In genomic region chr7:16905300-16906044, GRCh38 we compare ENCODE assay signal across 16 cellular contexts. TPM values are rescaled to one million over a fixed set of nuclear protein-coding genes. Genes with fewer than 3 reads are reported as not detected.
DNase-seq lines count a peak whose midpoint lies in the region; ATAC-seq and TF ChIP-seq lines count a peak whose summit lies in the region.
"Had no signal": no experiment of that assay in that cellular context is flagged by ENCODE, and none has a peak within 500 bp of the region (broad histone marks: within the 10 kb centered on the region; RNA-seq: fewer than 3 reads in every experiment).

No MANE protein-coding gene starts in this region.

- no peaks in the 10 kb centered on the region for H3K9me3 Mint-ChIP-seq in natural killer cell treated with Interleukin-12 subunit alpha and Interleukin-12 subunit beta and Interleukin-15 and Interleukin-18, amount 100 ng/mL, for 72 hours

- H3K4me1 ChIP-seq in iPS-20b (ENCODE audit: insufficient read depth, low read length) (peaks cover 16% of the 10 kb centered on the region; the same call in 1 of the 2 replicates), upper lobe of left lung (peaks cover 0 to 6% (median 2%) of the 10 kb centered on the region in 4 donors)

- H3K4me3 ChIP-seq in iPS-20b (ENCODE audit: low read length) (peak overlapping the region; percentile 40), upper lobe of left lung (no peak overlapping the region)

- H3K4me1 Mint-ChIP-seq in natural killer cell treated with Interleukin-12 subunit alpha and Interleukin-12 subunit beta and Interleukin-15 and Interleukin-18, amount 100 ng/mL, for 72 hours (ENCODE audit: low read depth in 2 of 2) = no peaks in the 10 kb centered on the region

- 56 to 59% methylated on average over 5 of the region's 5 CpGs for WGBS in upper lobe of left lung, 2 donors

- peaks cover 3 to 8% of the 10 kb centered on the region in 2 donors for H3K27me3 Mint-ChIP-seq in natural killer cell treated with Interleukin-12 subunit alpha and Interleukin-12 subunit beta and Interleukin-15 and Interleukin-18, amount 100 ng/mL, for 72 hours

- no peak overlapping the region for H3K27ac ChIP-seq in iPS-20b (ENCODE audit: low read length)
- H3K27ac ChIP-seq in upper lobe of left lung = peak overlapping the region in 3 of 4 donors; percentile 7 to 32 (median 8)

- no peaks in the 10 kb centered on the region for H3K36me3 ChIP-seq in iPS-20b (ENCODE audit: insufficient read depth, low read depth, low read length)
- H3K36me3 ChIP-seq in upper lobe of left lung = no peaks in the 10 kb centered on the region

- H3K27me3 ChIP-seq in iPS-20b (ENCODE audit: insufficient read depth, low read length) (no peaks in the 10 kb centered on the region), upper lobe of left lung (no peaks in the 10 kb centered on the region)

- no peaks in the 10 kb centered on the region for H3K36me3 Mint-ChIP-seq in natural killer cell treated with Interleukin-12 subunit alpha and Interleukin-12 subunit beta and Interleukin-15 and Interleukin-18, amount 100 ng/mL, for 72 hours

- H3K9me3 ChIP-seq in iPS-20b (ENCODE audit: insufficient read depth, low read depth, low read length) (no peaks in the 10 kb centered on the region), upper lobe of left lung (no peaks in the 10 kb centered on the region)

- peak in 1 of 4 donors; percentile 25 for TF ChIP-seq POLR2A in upper lobe of left lung (IDR thresholded peaks at IDR 0.05)

- no peak overlapping the region for H3K27ac Mint-ChIP-seq in natural killer cell treated with Interleukin-12 subunit alpha and Interleukin-12 subunit beta and Interleukin-15 and Interleukin-18, amount 100 ng/mL, for 72 hours

- peak in 1 of 2 donors; percentile 66 for ATAC-seq in upper lobe of left lung (ENCODE audit: low FRiP score in 2 of 2)
- no peak for ATAC-seq in HG03025 (IDR thresholded peaks at IDR 0.05; ENCODE audit: low FRiP score, unreplicated experiment)
- no peak for ATAC-seq in natural killer cell treated with Interleukin-12 subunit alpha and Interleukin-12 subunit beta and Interleukin-15 and Interleukin-18, amount 100 ng/mL, for 72 hours
- no peak for ATAC-seq in HG03135 (IDR thresholded peaks at IDR 0.05; ENCODE audit: unreplicated experiment)
- ATAC-seq: activated CD4-positive, CD25-positive, alpha-beta regulatory T cell treated with anti-CD3 and anti-CD28 coated beads, Interleukin-2, amount 50 U/mL, for 24 hours had no signal

- no peak for TF ChIP-seq CTCF in upper lobe of left lung (IDR thresholded peaks at IDR 0.05)

- no peak overlapping the region for H3K4me3 Mint-ChIP-seq in natural killer cell treated with Interleukin-12 subunit alpha and Interleukin-12 subunit beta and Interleukin-15 and Interleukin-18, amount 100 ng/mL, for 72 hours

- TF ChIP-seq EP300 in upper lobe of left lung (IDR thresholded peaks at IDR 0.05) = peak in 2 of 4 donors; percentile 14 to 37

- 0 out of 2 replicates have a peak overlapping the region, but pooled peaks have one; percentile 16 for H3K9ac ChIP-seq in iPS-20b (ENCODE audit: low read depth, low read length)

- DNase-seq in NCI-H748 (lab: John Stamatoyannopoulos, UW; ENCODE audit: unreplicated experiment) (peak; percentile 7), NCI-H748 treated with DMSO at 0.1 percent for 48 hours (lab: John Stamatoyannopoulos, UW) (no peak), astrocyte of the hippocampus (ENCODE audit: low read depth, low spot score) (peak; percentile 61), upper lobe of left lung (no peak)
- no peak for DNase-seq in natural killer cell treated with Interleukin-12 subunit alpha and Interleukin-12 subunit beta and Interleukin-15 and Interleukin-18, amount 100 ng/mL, for 72 hours (ENCODE audit: low spot score)
- DNase-seq: 8988T; activated T-cell treated with anti-CD3 and anti-CD28 coated beads, Interleukin-2, amount 50 U/mL, for 48 hours; cerebellar nuclear complex; Karpas-422; NCI-H2171 had no signal

RNA-seq across cellular contexts. Expression of gene AGR3, which starts 23.7 kb away (rescaled TPM):
- 100 to 1,000 TPM in 2 of 6 donors, 10 to 100 TPM in 4; 10.5 to 209 (median 74.6) TPM for total RNA-seq in upper lobe of left lung
- total RNA-seq in natural killer cell treated with Interleukin-12 subunit alpha and Interleukin-12 subunit beta and Interleukin-15 and Interleukin-18, amount 100 ng/mL, for 72 hours = not detected
- total RNA-seq: glomerular endothelial cell, skeletal muscle tissue had no signal

Comparison
In these comparisons a context has a peak if more than half of its experiments do, and no peak if none do; other contexts are left out.
1. DNase-seq: peak in NCI-H748 (single experiment) and astrocyte of the hippocampus (single experiment); none in NCI-H748 treated with DMSO at 0.1 percent for 48 hours (single experiment), upper lobe of left lung (0 of 2) and natural killer cell treated with Interleukin-12 subunit alpha and Interleukin-12 subunit beta and Interleukin-15 and Interleukin-18, amount 100 ng/mL, for 72 hours (single experiment).
2. RNA of gene AGR3, which starts 23.7 kb away (total RNA-seq): 10.5 to 209 TPM in upper lobe of left lung; not detected in natural killer cell treated with Interleukin-12 subunit alpha and Interleukin-12 subunit beta and Interleukin-15 and Interleukin-18, amount 100 ng/mL, for 72 hours; every median in the first group is over 10 times any median in the second.